16 cellular contexts compared by ENCODE assay signal in genomic region chr2:162710282-162710891, GRCh38.
DNase-seq lines count a peak whose midpoint lies in the region; ATAC-seq and TF ChIP-seq lines count a peak whose summit lies in the region.
"Had no signal": no experiment of that assay in that cellular context is flagged by ENCODE, and none has a peak within 500 bp of the region (broad histone marks: within the 10 kb centered on the region; RNA-seq: fewer than 3 reads in every experiment).

No MANE protein-coding gene starts in this region.

- H3K4me3 Mint-ChIP-seq in HFFc6: no peak overlapping the region
- H3K4me3 Mint-ChIP-seq: activated CD4-positive, alpha-beta memory T cell treated with anti-CD3 and anti-CD28 coated beads, Interleukin-2, amount 10 ng/mL, durations not matched to agents 7 days and 5 days; activated naive CD4-positive, alpha-beta T cell treated with anti-CD3 and anti-CD28 coated beads, Interleukin-2, amount 50 U/mL, for 24 hours; stimulated activated naive CD8-positive, alpha-beta T cell treated with anti-CD3 and anti-CD28 coated beads, Interleukin-15, Interleukin-2, amounts not matched to agents 100 ng/mL and 50 ng/mL, for 24 hours had no signal

- in situ Hi-C loops in transverse colon (cut with MboI; ENCODE audit: low pct_ligation_motif_present in 1 of 4, low pct_unique_long_range_greater_than_20kb in 1 of 4, low sequenced_read_pairs in 3 of 4): no loop called here

- H3K4me1 ChIP-seq in transverse colon: peaks cover 0 to 30% (median 6%) of the 10 kb centered on the region in 4 donors

- H3K9me3 ChIP-seq in transverse colon: no peaks in the 10 kb centered on the region

- 15 to 43% methylated on average over 1 to 3 of the region's 3 CpGs for WGBS in transverse colon (ENCODE audit: low coverage in 1 of 2), 2 donors

- DNase-seq in NCI-H1417 (lab: John Stamatoyannopoulos, UW): peak in 2 of 3 experiments; percentile 24 to 48
- no peak for DNase-seq in NCI-H1417 treated with DMSO at 0.1 percent for 48 hours (lab: John Stamatoyannopoulos, UW)
- peak; percentile 63 for DNase-seq in NCI-H446 treated with DMSO at 0.1 percent for 48 hours (lab: John Stamatoyannopoulos, UW)
- DNase-seq in epithelial cell of esophagus (ENCODE audit: low read depth): peak; percentile 51
- DNase-seq in transverse colon: peak; percentile 13
- DNase-seq in HFFc6: no peak
- DNase-seq in cardiac septum (ENCODE audit: low spot score): no peak
- DNase-seq: activated CD4-positive, alpha-beta memory T cell treated with anti-CD3 and anti-CD28 coated beads, Interleukin-2, amount 10 ng/mL, durations not matched to agents 7 days and 5 days; left cardiac atrium; NK-92 treated with Interleukin-12 subunit alpha and Interleukin-12 subunit beta, amount 100 ng/mL, for 24 hours; stimulated activated CD4-positive, alpha-beta T cell treated with anti-CD3 and anti-CD28 coated beads, Interleukin-2, amount 100 ng/mL, for 48 hours had no signal

- H3K27me3 Mint-ChIP-seq in HFFc6 (ENCODE audit: insufficient read depth): no peaks in the 10 kb centered on the region
- H3K27me3 Mint-ChIP-seq: activated CD4-positive, alpha-beta memory T cell treated with anti-CD3 and anti-CD28 coated beads, Interleukin-2, amount 10 ng/mL, durations not matched to agents 7 days and 5 days; activated naive CD4-positive, alpha-beta T cell treated with anti-CD3 and anti-CD28 coated beads, Interleukin-2, amount 50 U/mL, for 24 hours; stimulated activated naive CD8-positive, alpha-beta T cell treated with anti-CD3 and anti-CD28 coated beads, Interleukin-15, Interleukin-2, amounts not matched to agents 100 ng/mL and 50 ng/mL, for 24 hours had no signal

- H3K4me3 ChIP-seq in epithelial cell of esophagus (ENCODE audit: low read length) (no peak overlapping the region), transverse colon (no peak overlapping the region)
- H3K4me3 ChIP-seq: coronary artery had no signal

- no peaks in the 10 kb centered on the region for H3K36me3 Mint-ChIP-seq in HFFc6 (ENCODE audit: low read depth)
- H3K36me3 Mint-ChIP-seq: activated naive CD4-positive, alpha-beta T cell treated with anti-CD3 and anti-CD28 coated beads, Interleukin-2, amount 50 U/mL, for 24 hours had no signal

- H3K36me3 ChIP-seq in transverse colon: no peaks in the 10 kb centered on the region

- H3K4me1 Mint-ChIP-seq in HFFc6 (ENCODE audit: low read depth): no peaks in the 10 kb centered on the region
- H3K4me1 Mint-ChIP-seq: activated CD4-positive, alpha-beta memory T cell treated with anti-CD3 and anti-CD28 coated beads, Interleukin-2, amount 10 ng/mL, durations not matched to agents 7 days and 5 days; activated naive CD4-positive, alpha-beta T cell treated with anti-CD3 and anti-CD28 coated beads, Interleukin-2, amount 50 U/mL, for 24 hours had no signal

- TF ChIP-seq CTCF in epithelial cell of esophagus (IDR thresholded peaks at IDR 0.05; ENCODE audit: insufficient read depth, low read depth, low read length, missing control alignments) (no peak), transverse colon (IDR thresholded peaks at IDR 0.05) (no peak), HFFc6 (IDR thresholded peaks at IDR 0.05) (no peak)

- ATAC-seq in HG02840 (IDR thresholded peaks at IDR 0.05; ENCODE audit: low FRiP score, unreplicated experiment): no peak

- intact Hi-C loops in transverse colon (cut with DNase I; ENCODE audit: low total_unique reads): no loop called here
- intact Hi-C loops in cardiac septum (cut with DNase I): no loop called here

- no peak overlapping the region for H3K27ac Mint-ChIP-seq in HFFc6
- H3K27ac Mint-ChIP-seq: activated CD4-positive, alpha-beta memory T cell treated with anti-CD3 and anti-CD28 coated beads, Interleukin-2, amount 10 ng/mL, durations not matched to agents 7 days and 5 days; activated naive CD4-positive, alpha-beta T cell treated with anti-CD3 and anti-CD28 coated beads, Interleukin-2, amount 50 U/mL, for 24 hours; stimulated activated naive CD8-positive, alpha-beta T cell treated with anti-CD3 and anti-CD28 coated beads, Interleukin-15, Interleukin-2, amounts not matched to agents 100 ng/mL and 50 ng/mL, for 24 hours had no signal

- H3K27me3 ChIP-seq in transverse colon: no peaks in the 10 kb centered on the region

- no peak for TF ChIP-seq POLR2A in transverse colon (IDR thresholded peaks at IDR 0.05)

- H3K9me3 Mint-ChIP-seq in HFFc6: peaks cover 26% of the 10 kb centered on the region
- H3K9me3 Mint-ChIP-seq: activated CD4-positive, alpha-beta memory T cell treated with anti-CD3 and anti-CD28 coated beads, Interleukin-2, amount 10 ng/mL, durations not matched to agents 7 days and 5 days; activated naive CD4-positive, alpha-beta T cell treated with anti-CD3 and anti-CD28 coated beads, Interleukin-2, amount 50 U/mL, for 24 hours; stimulated activated naive CD8-positive, alpha-beta T cell treated with anti-CD3 and anti-CD28 coated beads, Interleukin-15, Interleukin-2, amounts not matched to agents 100 ng/mL and 50 ng/mL, for 24 hours had no signal

- no peak for TF ChIP-seq EP300 in transverse colon (IDR thresholded peaks at IDR 0.05; ENCODE audit: low read depth)

- H3K27ac ChIP-seq in transverse colon: no peak overlapping the region
- H3K27ac ChIP-seq: 22Rv1, coronary artery had no signal

Comparison
In these comparisons a context has a peak if more than half of its experiments do, and no peak if none do; other contexts are left out.
1. DNase-seq: peak in NCI-H1417 (2 of 3), NCI-H446 treated with DMSO at 0.1 percent for 48 hours (single experiment), epithelial cell of esophagus (single experiment) and transverse colon (single experiment); none in NCI-H1417 treated with DMSO at 0.1 percent for 48 hours (single experiment), HFFc6 (single experiment) and cardiac septum (single experiment).